ENCODE assay signal across 8 cellular contexts in genomic region chr15:55742927-55743614, GRCh38. TPM values are rescaled to one million over a fixed set of nuclear protein-coding genes. Genes with fewer than 3 reads are reported as not detected.
DNase-seq lines count a peak whose midpoint lies in the region; ATAC-seq lines count a peak whose summit lies in the region.

PRTG (minus strand) TSS chr15:55743152; CDS start chr15:55742931, 221 bp downstream.

- no peaks in the 10 kb centered on the region for H3K36me3 ChIP-seq in HUES6 (ENCODE audit: control insufficient read depth, insufficient read depth, low read length)

- ATAC-seq in HG02798 (IDR thresholded peaks at IDR 0.05; ENCODE audit: poor library complexity, unreplicated experiment): no peak

- intact Hi-C loops in activated T-helper 1 cell treated with anti-CD3 and anti-CD28 coated beads, Interleukin-12 subunit alpha, Interleukin-12 subunit beta, Interleukin-2, Interleukin-4 antibody, amounts not matched to agents 30 ng/mL and 10 ng/mL and 1 ng/mL, durations not matched to agents 14 hours and 24 hours and 36 hours (cut with micrococcal nuclease): no loop called here

- peak within 1 kb of the TSS; percentile 65; the same call in 1 of the 2 replicates for H3K27ac ChIP-seq in HUES6 (ENCODE audit: low read depth, low read length)

- DNase-seq in EH (ENCODE audit: low read depth) (peak; percentile 70), glomerular visceral epithelial cell (ENCODE audit: extremely low spot score) (peak; percentile 84), nucleus accumbens (lab: John Stamatoyannopoulos, UW) (peak in 41 of 56 donors; percentile 1 to 67 (median 29)), NOMO-1 (lab: John Stamatoyannopoulos, UW; ENCODE audit: unreplicated experiment in 2 of 2) (no peak), occipital lobe (lab: John Stamatoyannopoulos, UW) (no peak)
- DNase-seq in activated T-helper 1 cell treated with anti-CD3 and anti-CD28 coated beads, Interleukin-12 subunit alpha, Interleukin-12 subunit beta, Interleukin-2, Interleukin-4 antibody, amounts not matched to agents 30 ng/mL and 10 ng/mL and 1 ng/mL, durations not matched to agents 14 hours and 24 hours and 36 hours (ENCODE audit: low spot score): no peak

- peak within 1 kb of the TSS; percentile 39 for H3K4me3 Mint-ChIP-seq in activated T-helper 1 cell treated with anti-CD3 and anti-CD28 coated beads, Interleukin-12 subunit alpha, Interleukin-12 subunit beta, Interleukin-2, Interleukin-4 antibody, amounts not matched to agents 30 ng/mL and 10 ng/mL and 1 ng/mL, durations not matched to agents 14 hours and 24 hours and 36 hours

- H3K27me3 Mint-ChIP-seq in activated T-helper 1 cell treated with anti-CD3 and anti-CD28 coated beads, Interleukin-12 subunit alpha, Interleukin-12 subunit beta, Interleukin-2, Interleukin-4 antibody, amounts not matched to agents 30 ng/mL and 10 ng/mL and 1 ng/mL, durations not matched to agents 14 hours and 24 hours and 36 hours (ENCODE audit: insufficient read depth): peaks cover 25% of the 10 kb centered on the region

- peaks cover 29% of the 10 kb centered on the region for H3K4me1 ChIP-seq in HUES6 (ENCODE audit: control insufficient read depth, insufficient read depth, low read length)

- H3K4me1 Mint-ChIP-seq in activated T-helper 1 cell treated with anti-CD3 and anti-CD28 coated beads, Interleukin-12 subunit alpha, Interleukin-12 subunit beta, Interleukin-2, Interleukin-4 antibody, amounts not matched to agents 30 ng/mL and 10 ng/mL and 1 ng/mL, durations not matched to agents 14 hours and 24 hours and 36 hours (ENCODE audit: low read depth): peaks cover 4% of the 10 kb centered on the region

- H3K9ac ChIP-seq in HUES6 (ENCODE audit: low read length): peak within 1 kb of the TSS; percentile 94

- no peaks in the 10 kb centered on the region for H3K9me3 ChIP-seq in HUES6 (ENCODE audit: control insufficient read depth, insufficient read depth, low read depth, low read length)

- no peaks in the 10 kb centered on the region for H3K36me3 Mint-ChIP-seq in activated T-helper 1 cell treated with anti-CD3 and anti-CD28 coated beads, Interleukin-12 subunit alpha, Interleukin-12 subunit beta, Interleukin-2, Interleukin-4 antibody, amounts not matched to agents 30 ng/mL and 10 ng/mL and 1 ng/mL, durations not matched to agents 14 hours and 24 hours and 36 hours (ENCODE audit: low read depth)

- no peaks in the 10 kb centered on the region for H3K9me3 Mint-ChIP-seq in activated T-helper 1 cell treated with anti-CD3 and anti-CD28 coated beads, Interleukin-12 subunit alpha, Interleukin-12 subunit beta, Interleukin-2, Interleukin-4 antibody, amounts not matched to agents 30 ng/mL and 10 ng/mL and 1 ng/mL, durations not matched to agents 14 hours and 24 hours and 36 hours

- H3K27ac Mint-ChIP-seq in activated T-helper 1 cell treated with anti-CD3 and anti-CD28 coated beads, Interleukin-12 subunit alpha, Interleukin-12 subunit beta, Interleukin-2, Interleukin-4 antibody, amounts not matched to agents 30 ng/mL and 10 ng/mL and 1 ng/mL, durations not matched to agents 14 hours and 24 hours and 36 hours: no peak within 1 kb of the TSS

- H3K27me3 ChIP-seq in HUES6 (ENCODE audit: control insufficient read depth, insufficient read depth, low read length): peaks cover 87% of the 10 kb centered on the region

- peak within 1 kb of the TSS; percentile 72 for H3K4me3 ChIP-seq in HUES6 (ENCODE audit: low read depth, low read length)

RNA-seq across cellular contexts. Expression of gene PRTG, which starts in this region (rescaled TPM):
- total RNA-seq in activated T-helper 1 cell treated with anti-CD3 and anti-CD28 coated beads, Interleukin-12 subunit alpha, Interleukin-12 subunit beta, Interleukin-2, Interleukin-4 antibody, amounts not matched to agents 30 ng/mL and 10 ng/mL and 1 ng/mL, durations not matched to agents 14 hours and 24 hours and 36 hours: not detected in 2 replicates
- 3.0 TPM for total RNA-seq in occipital lobe

Comparison
In these comparisons a context has a peak if more than half of its experiments do, and no peak if none do; other contexts are left out.
1. DNase-seq: peak in EH (single experiment), glomerular visceral epithelial cell (single experiment) and nucleus accumbens (41 of 56); none in activated T-helper 1 cell treated with anti-CD3 and anti-CD28 coated beads, Interleukin-12 subunit alpha, Interleukin-12 subunit beta, Interleukin-2, Interleukin-4 antibody, amounts not matched to agents 30 ng/mL and 10 ng/mL and 1 ng/mL, durations not matched to agents 14 hours and 24 hours and 36 hours (single experiment), NOMO-1 (0 of 2) and occipital lobe (single experiment).